In genomic region chr5:170357853-170358497, GRCh38 we compare ENCODE assay signal across 1 cellular context.
TF ChIP-seq lines count a peak whose summit lies in the region.

No MANE protein-coding gene starts in this region.

TF ChIP-seq in K562, 482 proteins besides CTCF, POLR2A, EP300 and RAD21 (continued from another document):
- TF ChIP-seq ZNF398 (CRISPR knock-in tag; IDR thresholded peaks at IDR 0.05) = no peak
- no peak for TF ChIP-seq ZNF584 (CRISPR knock-in tag; IDR thresholded peaks at IDR 0.05; ENCODE audit: low read depth)
- TF ChIP-seq EGR1 (conservative IDR thresholded peaks at IDR 0.05) = peak; percentile 46; the same call in 1 of the 2 replicates
- peak; percentile 64 for TF ChIP-seq ESRRA (IDR thresholded peaks at IDR 0.05; ENCODE audit: borderline replicate concordance, low read depth)
- 0 out of 2 replicates have a peak, but pooled peaks have one; percentile 19 for TF ChIP-seq LCOR (CRISPR knock-in tag; IDR thresholded peaks at IDR 0.05)
- TF ChIP-seq L3MBTL2 (IDR thresholded peaks at IDR 0.05) = peak; percentile 46; the same call in 1 of the 2 replicates
- TF ChIP-seq MGA (IDR thresholded peaks at IDR 0.05) = no peak
- TF ChIP-seq RBM22 (IDR thresholded peaks at IDR 0.05; ENCODE audit: low read depth, low read length, poor library complexity, severe bottlenecking) = no peak
- peak in 1 of 2 experiments; percentile 26; a peak in 1 of 4 replicates for TF ChIP-seq NRF1 (conservative IDR thresholded peaks at IDR 0.05 in 1 of 2, IDR thresholded peaks at IDR 0.05 in 1 of 2)
- TF ChIP-seq SRSF3 (IDR thresholded peaks at IDR 0.05; ENCODE audit: insufficient read depth, low read length) = no peak
- peak; percentile 75 for TF ChIP-seq VEZF1 (CRISPR knock-in tag; IDR thresholded peaks at IDR 0.05)
- peak; percentile 99 for TF ChIP-seq SPI1 (IDR thresholded peaks at IDR 0.05; ENCODE audit: borderline replicate concordance, low read depth, low read length)
- TF ChIP-seq TFAP4 (CRISPR knock-in tag; IDR thresholded peaks at IDR 0.05; ENCODE audit: borderline replicate concordance) = peak; percentile 41; the same call in 1 of the 2 replicates
- TF ChIP-seq E2F6 (IDR thresholded peaks at IDR 0.05; ENCODE audit: borderline replicate concordance in 1 of 2, extremely low read depth in 1 of 2, insufficient read depth in 1 of 2, insufficient read length in 1 of 2, low read depth in 1 of 2, low read length in 1 of 2, poor library complexity in 1 of 2, severe bottlenecking in 1 of 2) = peak; percentile 32 to 42
